In genomic region chr17:32393904-32394303, GRCh38 we compare ENCODE assay signal across 2 cellular contexts.
TF ChIP-seq lines count a peak whose summit lies in the region.

No MANE protein-coding gene starts in this region.

TF ChIP-seq in GM23338, 12 proteins besides CTCF, POLR2A, EP300 and RAD21:
- TF ChIP-seq EZH2 (IDR thresholded peaks at IDR 0.05; ENCODE audit: low read depth, unreplicated experiment) = no peak
- no peak for TF ChIP-seq JUNB (IDR thresholded peaks at IDR 0.05; ENCODE audit: unreplicated experiment)
- no peak for TF ChIP-seq ETS1 (IDR thresholded peaks at IDR 0.05)
- TF ChIP-seq EZH2phosphoT487 (IDR thresholded peaks at IDR 0.05; ENCODE audit: unreplicated experiment) = no peak
- no peak for TF ChIP-seq REST (IDR thresholded peaks at IDR 0.05; ENCODE audit: unreplicated experiment)
- no peak for TF ChIP-seq ZNF114 (CRISPR knock-in tag; IDR thresholded peaks at IDR 0.05)
- TF ChIP-seq CREB1 (CRISPR knock-in tag; IDR thresholded peaks at IDR 0.05; ENCODE audit: low read depth) = no peak
- TF ChIP-seq NANOG (IDR thresholded peaks at IDR 0.05; ENCODE audit: borderline replicate concordance) = no peak

TF ChIP-seq in WTC11, 78 proteins besides CTCF, POLR2A, EP300 and RAD21:
- TF ChIP-seq ZNF512 (CRISPR knock-in tag; IDR thresholded peaks at IDR 0.05; ENCODE audit: borderline replicate concordance) (no peak), ZNF121 (CRISPR knock-in tag; IDR thresholded peaks at IDR 0.05) (peak; percentile 94), CBFB (CRISPR knock-in tag; IDR thresholded peaks at IDR 0.05; ENCODE audit: low read depth) (no peak)
